Comparison of ENCODE assay signal across 8 cellular contexts in the genomic region with DNA sequence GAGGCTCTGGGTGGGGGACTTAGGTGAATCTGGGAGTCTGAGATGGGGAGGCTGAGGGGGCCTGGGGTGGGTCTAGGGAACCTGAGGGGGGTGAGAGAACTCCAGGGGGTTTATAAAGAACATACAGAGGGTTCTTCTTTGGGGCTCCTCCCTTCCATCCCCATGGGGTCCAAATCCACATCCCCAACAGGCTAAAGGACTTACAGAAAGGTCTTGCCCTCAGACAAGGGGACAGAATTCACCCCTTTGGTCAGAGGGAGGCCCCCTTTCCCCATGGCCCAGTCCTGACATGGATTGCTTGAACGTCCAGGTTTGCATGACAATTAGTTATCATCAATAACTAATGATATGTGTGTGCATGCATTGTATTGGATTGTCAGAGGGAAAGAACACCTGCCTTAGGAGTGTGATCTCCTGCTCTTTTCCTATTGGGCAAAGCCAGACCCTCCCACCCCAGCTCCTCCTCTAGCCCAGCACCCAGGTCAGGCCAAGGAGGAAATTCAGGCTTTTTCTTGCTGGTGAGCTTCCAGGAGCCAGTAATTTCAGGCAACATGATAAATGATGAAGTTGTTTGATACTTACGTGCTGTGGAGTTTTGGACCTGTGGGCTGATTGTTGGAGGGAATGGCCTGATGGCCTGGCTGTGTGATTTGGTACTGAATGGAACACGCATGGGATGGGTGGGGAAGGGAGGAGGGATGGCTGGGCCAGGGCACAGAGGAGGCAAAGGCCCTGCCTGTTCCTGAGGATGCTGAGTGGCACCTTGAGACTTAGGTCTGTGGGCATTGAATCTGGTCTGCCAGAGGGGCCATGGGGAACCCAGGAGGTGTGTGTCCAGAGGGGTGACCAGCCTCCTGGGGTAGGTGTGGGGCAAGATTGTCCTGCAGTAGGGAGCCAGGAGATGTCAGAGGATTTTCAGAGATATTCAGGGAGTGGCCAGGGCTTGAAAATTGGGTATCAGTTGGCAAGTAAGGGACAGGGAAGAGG. TPM values are rescaled to one million over a fixed set of nuclear protein-coding genes. Genes with fewer than 3 reads are reported as not detected.
DNase-seq lines count a peak whose midpoint lies in the region; ATAC-seq and TF ChIP-seq lines count a peak whose summit lies in the region.

No MANE protein-coding gene starts in this region.

- H3K4me1 ChIP-seq in iPS DF 6.9 (ENCODE audit: control insufficient read depth, insufficient read depth, low read length) = peaks cover 10% of the 10 kb centered on the region

- no peaks in the 10 kb centered on the region for H3K9me3 Mint-ChIP-seq in stimulated activated effector memory CD8-positive, alpha-beta T cell treated with anti-CD3 and anti-CD28 coated beads, Interleukin-12 subunit alpha, Interleukin-12 subunit beta, amount 100 ng/mL, for 72 hours

- CTCF ChIA-PET in AG04450 (lab: Charles Lee) = no interaction called here

- DNase-seq in AG04450 (ENCODE audit: low read depth, low spot score) = no peak
- DNase-seq in GM13976 (ENCODE audit: low spot score) = no peak
- no peak for DNase-seq in WERI-Rb-1
- no peak for DNase-seq in iPS DF 6.9 (ENCODE audit: low read depth, low spot score)
- DNase-seq in stimulated activated effector memory CD8-positive, alpha-beta T cell treated with anti-CD3 and anti-CD28 coated beads, Interleukin-12 subunit alpha, Interleukin-12 subunit beta, amount 100 ng/mL, for 72 hours (ENCODE audit: low spot score in 2 of 2) = no peak
- DNase-seq in NCI-H2171 (lab: John Stamatoyannopoulos, UW) = no peak

- peaks cover 6% of the 10 kb centered on the region for H3K36me3 Mint-ChIP-seq in stimulated activated effector memory CD8-positive, alpha-beta T cell treated with anti-CD3 and anti-CD28 coated beads, Interleukin-12 subunit alpha, Interleukin-12 subunit beta, amount 100 ng/mL, for 72 hours

- H3K4me3 Mint-ChIP-seq in stimulated activated effector memory CD8-positive, alpha-beta T cell treated with anti-CD3 and anti-CD28 coated beads, Interleukin-12 subunit alpha, Interleukin-12 subunit beta, amount 100 ng/mL, for 72 hours = peak overlapping the region; percentile 82

- peak overlapping the region; percentile 90 for H3K27ac Mint-ChIP-seq in stimulated activated effector memory CD8-positive, alpha-beta T cell treated with anti-CD3 and anti-CD28 coated beads, Interleukin-12 subunit alpha, Interleukin-12 subunit beta, amount 100 ng/mL, for 72 hours

- H3K4me3 ChIP-seq in AG04450 (ENCODE audit: low read depth, low read length) (peak overlapping the region; percentile 90), WERI-Rb-1 (ENCODE audit: low read depth, low read length) (peak overlapping the region; percentile 89), iPS DF 6.9 (ENCODE audit: low read length) (peak overlapping the region; percentile 79)

- in situ Hi-C loops in GM13976 (cut with MboI; ENCODE audit: low sequenced_read_pairs, unreplicated experiment) = no loop called here

- WGBS in iPS DF 6.9 (ENCODE audit: insufficient coverage, insufficient read length) = no CpG with 5 or more reads among the region's 3 CpGs

- H3K36me3 ChIP-seq in WERI-Rb-1 (peaks cover 3% of the 10 kb centered on the region; the same call in 1 of the 2 replicates), iPS DF 6.9 (ENCODE audit: control insufficient read depth, insufficient read depth, low read length) (no peaks in the 10 kb centered on the region)

- H3K27me3 ChIP-seq in AG04450 (ENCODE audit: control insufficient read depth, insufficient read depth, low read length) (peaks cover 2% of the 10 kb centered on the region), WERI-Rb-1 (ENCODE audit: insufficient read depth, low read depth, severe bottlenecking) (no peaks in the 10 kb centered on the region), iPS DF 6.9 (ENCODE audit: control insufficient read depth, insufficient read depth, low read length) (no peaks in the 10 kb centered on the region)

- H3K27ac ChIP-seq in AG04450 (ENCODE audit: low read depth, low read length) = no peak overlapping the region
- H3K27ac ChIP-seq in WERI-Rb-1 = no peak overlapping the region
- no peak overlapping the region for H3K27ac ChIP-seq in iPS DF 6.9 (ENCODE audit: low read length)

- ATAC-seq in stimulated activated effector memory CD8-positive, alpha-beta T cell treated with anti-CD3 and anti-CD28 coated beads, Interleukin-12 subunit alpha, Interleukin-12 subunit beta, amount 100 ng/mL, for 72 hours = no peak
- ATAC-seq in GM19035 (IDR thresholded peaks at IDR 0.05; ENCODE audit: unreplicated experiment) (no peak), GM21737 (IDR thresholded peaks at IDR 0.05; ENCODE audit: unreplicated experiment) (no peak)

- H3K4me1 Mint-ChIP-seq in stimulated activated effector memory CD8-positive, alpha-beta T cell treated with anti-CD3 and anti-CD28 coated beads, Interleukin-12 subunit alpha, Interleukin-12 subunit beta, amount 100 ng/mL, for 72 hours = peaks cover 31% of the 10 kb centered on the region

- TF ChIP-seq CTCF in AG04450 (IDR thresholded peaks at IDR 0.05; ENCODE audit: low read depth, low read length) (no peak), GM13976 (IDR thresholded peaks at IDR 0.05; ENCODE audit: borderline replicate concordance, control extremely low read depth, extremely low read depth, insufficient read depth, missing control alignments) (peak; percentile 48), WERI-Rb-1 (IDR thresholded peaks at IDR 0.05; ENCODE audit: low read depth, low read length) (no peak)

- POLR2A ChIA-PET in AG04450 (lab: Yijun Ruan, JAX) = no interaction called here

- H3K9me3 ChIP-seq in AG04450 (ENCODE audit: control insufficient read depth, insufficient read depth, low read length) (no peaks in the 10 kb centered on the region; the same call in 1 of the 2 replicates), WERI-Rb-1 (ENCODE audit: severe bottlenecking) (no peaks in the 10 kb centered on the region), iPS DF 6.9 (ENCODE audit: control insufficient read depth, insufficient read depth, low read length) (no peaks in the 10 kb centered on the region)

RNA-seq across cellular contexts. Expression of a gene that starts 1.1 kb away (rescaled TPM):
- polyA plus RNA-seq in AG04450 (2011; rRNA removed) = 1.2 and 3.8 TPM in 2 replicates
- 0.87 and 1.7 TPM in 2 replicates for polyA minus RNA-seq in AG04450 (2011; rRNA and poly(A)+ RNA removed)

RNA-seq across cellular contexts. Expression of a gene that starts 25.3 kb away (rescaled TPM):
- 0.81 and 1.3 TPM in 2 replicates for polyA plus RNA-seq in AG04450 (2011; rRNA removed)
- polyA minus RNA-seq in AG04450 (2011; rRNA and poly(A)+ RNA removed) = 0.23 TPM in 1 of 2 replicates, not detected in the other

RNA-seq across cellular contexts. Expression of a gene that starts 31.3 kb away (rescaled TPM):
- 2.6 and 2.9 TPM in 2 replicates for polyA plus RNA-seq in AG04450 (2011; rRNA removed)
- 1.1 and 3.4 TPM in 2 replicates for polyA minus RNA-seq in AG04450 (2011; rRNA and poly(A)+ RNA removed)

RNA-seq across cellular contexts. Expression of a gene that starts 45.5 kb away (rescaled TPM):
- polyA plus RNA-seq in AG04450 (2011; rRNA removed) = 1.0 and 1.4 TPM in 2 replicates
- polyA minus RNA-seq in AG04450 (2011; rRNA and poly(A)+ RNA removed) = 0.97 and 1.00 TPM in 2 replicates

RNA-seq across cellular contexts. Expression of a gene that starts 49.3 kb away (rescaled TPM):
- 17.6 TPM in 2 replicates for polyA plus RNA-seq in AG04450 (2011; rRNA removed)
- polyA minus RNA-seq in AG04450 (2011; rRNA and poly(A)+ RNA removed) = 2.6 and 4.2 TPM in 2 replicates
